10 cellular contexts compared by ENCODE assay signal in the genomic region with DNA sequence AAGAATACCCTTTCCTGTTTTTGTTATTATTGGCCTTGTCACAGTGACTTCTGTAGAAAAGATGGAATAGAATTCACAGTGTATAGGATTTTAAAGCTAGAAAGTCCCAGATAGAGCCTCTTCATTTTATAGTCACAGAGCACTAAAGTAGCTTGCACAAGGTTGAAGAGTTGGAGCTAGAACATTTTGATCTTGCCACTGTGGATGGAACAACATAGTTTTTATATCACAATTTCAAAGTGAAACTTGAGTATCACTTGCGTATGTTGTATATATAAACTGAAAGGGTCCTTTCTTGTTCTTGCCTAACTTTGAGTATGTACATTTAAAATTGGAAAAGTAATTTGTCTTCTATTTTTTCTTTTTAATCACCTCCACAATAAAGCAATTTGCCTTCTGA. TPM values are rescaled to one million over a fixed set of nuclear protein-coding genes. Genes with fewer than 3 reads are reported as not detected.
A peak's percentile ranks its signal among the peaks of the same experiment; 100 is the strongest.
DNase-seq lines count a peak whose midpoint lies in the region; ATAC-seq and TF ChIP-seq lines count a peak whose summit lies in the region.
"Had no signal": no experiment of that assay in that cellular context is flagged by ENCODE, and none has a peak within 500 bp of the region (broad histone marks: within the 10 kb centered on the region; RNA-seq: fewer than 3 reads in every experiment).

No MANE protein-coding gene starts in this region.

- CTCF ChIA-PET in activated CD8-positive, alpha-beta memory T cell treated with anti-CD3 and anti-CD28 coated beads, Interleukin-2, amount 10 ng/mL, durations not matched to agents 7 days and 5 days (lab: Charles Lee): interaction anchor here (0.8 to 1.3 kb wide), 3 partner anchors 53 to 121 kb away, joined by 3 to 5 read pairs (median 4); partner anchors contain the start of gene G3BP2
- CTCF ChIA-PET in activated CD8-positive, alpha-beta T cell treated with anti-CD3 and anti-CD28 coated beads for 36 hours (lab: Charles Lee): interaction anchor here (0.7 to 2.3 kb wide), 4 partner anchors 18 to 169 kb away, joined by 3 to 9 read pairs (median 4); no protein-coding TSS in a partner anchor

- peaks cover 22% of the 10 kb centered on the region for H3K36me3 Mint-ChIP-seq in activated CD8-positive, alpha-beta memory T cell treated with anti-CD3 and anti-CD28 coated beads, Interleukin-2, amount 10 ng/mL, durations not matched to agents 7 days and 5 days
- peaks cover 16% of the 10 kb centered on the region for H3K36me3 Mint-ChIP-seq in activated CD8-positive, alpha-beta T cell treated with anti-CD3 and anti-CD28 coated beads for 36 hours (ENCODE audit: low read depth)
- H3K36me3 Mint-ChIP-seq in glutamatergic neuron (ENCODE audit: unreplicated experiment): no peaks in the 10 kb centered on the region

- no peak for DNase-seq in activated CD8-positive, alpha-beta memory T cell treated with anti-CD3 and anti-CD28 coated beads, Interleukin-2, amount 10 ng/mL, durations not matched to agents 7 days and 5 days
- DNase-seq in activated CD8-positive, alpha-beta memory T cell treated with anti-CD3 and anti-CD28 coated beads for 24 hours: no peak
- no peak for DNase-seq in activated CD8-positive, alpha-beta T cell treated with anti-CD3 and anti-CD28 coated beads for 36 hours
- DNase-seq in hepatocyte (ENCODE audit: low spot score): no peak
- DNase-seq in anterior cingulate cortex (lab: John Stamatoyannopoulos, UW): no peak
- no peak for DNase-seq in glutamatergic neuron
- DNase-seq: AML-193 had no signal

- H3K27me3 ChIP-seq in hepatocyte (no peaks in the 10 kb centered on the region), stomach smooth muscle (ENCODE audit: control insufficient read depth in 1 of 2, insufficient read depth in 2 of 2, low read length in 2 of 2) (no peaks in the 10 kb centered on the region)

- no peak overlapping the region for H2AFZ ChIP-seq in hepatocyte

- peaks cover 9% of the 10 kb centered on the region for H4K20me1 ChIP-seq in hepatocyte (ENCODE audit: insufficient read depth, poor library complexity, severe bottlenecking)

- H3K9me3 ChIP-seq in hepatocyte (ENCODE audit: low read depth): no peaks in the 10 kb centered on the region
- H3K9me3 ChIP-seq in stomach smooth muscle (ENCODE audit: control insufficient read depth in 2 of 2, low read length in 2 of 2): no peaks in the 10 kb centered on the region

- peak overlapping the region; percentile 45 for H3K4me3 Mint-ChIP-seq in activated CD8-positive, alpha-beta memory T cell treated with anti-CD3 and anti-CD28 coated beads, Interleukin-2, amount 10 ng/mL, durations not matched to agents 7 days and 5 days
- H3K4me3 Mint-ChIP-seq in activated CD8-positive, alpha-beta T cell treated with anti-CD3 and anti-CD28 coated beads for 36 hours: peak overlapping the region; percentile 91
- no peak overlapping the region for H3K4me3 Mint-ChIP-seq in glutamatergic neuron (ENCODE audit: unreplicated experiment)

- H3K9me3 Mint-ChIP-seq in activated CD8-positive, alpha-beta memory T cell treated with anti-CD3 and anti-CD28 coated beads, Interleukin-2, amount 10 ng/mL, durations not matched to agents 7 days and 5 days (ENCODE audit: low read depth): no peaks in the 10 kb centered on the region
- no peaks in the 10 kb centered on the region for H3K9me3 Mint-ChIP-seq in activated CD8-positive, alpha-beta T cell treated with anti-CD3 and anti-CD28 coated beads for 36 hours
- peaks cover 7% of the 10 kb centered on the region for H3K9me3 Mint-ChIP-seq in glutamatergic neuron (ENCODE audit: unreplicated experiment)

- no peak overlapping the region for H3K4me3 ChIP-seq in hepatocyte
- peak overlapping the region in 1 of 2 donors; percentile 46 for H3K4me3 ChIP-seq in stomach smooth muscle (ENCODE audit: low read length in 2 of 2)
- H3K4me3 ChIP-seq: skin epidermis had no signal

- 76% methylated on average over 1 of the region's 1 CpG for WGBS in hepatocyte (ENCODE audit: low lambda C conversion rate, missing lambda C conversion rate)

- H3K4me1 ChIP-seq in hepatocyte (ENCODE audit: insufficient read depth) (peaks cover 28% of the 10 kb centered on the region), stomach smooth muscle (ENCODE audit: control insufficient read depth, insufficient read depth, low read length) (peaks cover 25% of the 10 kb centered on the region)

- TF ChIP-seq CTCF in activated CD8-positive, alpha-beta T cell treated with anti-CD3 and anti-CD28 coated beads for 36 hours (IDR thresholded peaks at IDR 0.05): no peak
- TF ChIP-seq CTCF in hepatocyte (IDR thresholded peaks at IDR 0.05; ENCODE audit: poor library complexity) (no peak), glutamatergic neuron (IDR thresholded peaks at IDR 0.05; ENCODE audit: partially characterized antibody, unreplicated experiment) (no peak)

- peak overlapping the region; percentile 30 for H3K27ac Mint-ChIP-seq in activated CD8-positive, alpha-beta memory T cell treated with anti-CD3 and anti-CD28 coated beads, Interleukin-2, amount 10 ng/mL, durations not matched to agents 7 days and 5 days
- peak overlapping the region; percentile 6 for H3K27ac Mint-ChIP-seq in activated CD8-positive, alpha-beta T cell treated with anti-CD3 and anti-CD28 coated beads for 36 hours
- no peak overlapping the region for H3K27ac Mint-ChIP-seq in glutamatergic neuron (ENCODE audit: unreplicated experiment)

- peak overlapping the region in 1 of 2 donors; percentile 53 for H3K9ac ChIP-seq in stomach smooth muscle (ENCODE audit: low read length in 2 of 2)

- ATAC-seq in activated CD8-positive, alpha-beta memory T cell treated with anti-CD3 and anti-CD28 coated beads, Interleukin-2, amount 10 ng/mL, durations not matched to agents 7 days and 5 days: no peak
- no peak for ATAC-seq in activated CD8-positive, alpha-beta T cell treated with anti-CD3 and anti-CD28 coated beads for 36 hours
- no peak for ATAC-seq in HG03439 (IDR thresholded peaks at IDR 0.05; ENCODE audit: unreplicated experiment)

- H3K27me3 Mint-ChIP-seq in activated CD8-positive, alpha-beta memory T cell treated with anti-CD3 and anti-CD28 coated beads, Interleukin-2, amount 10 ng/mL, durations not matched to agents 7 days and 5 days: no peaks in the 10 kb centered on the region
- H3K27me3 Mint-ChIP-seq in activated CD8-positive, alpha-beta T cell treated with anti-CD3 and anti-CD28 coated beads for 36 hours: no peaks in the 10 kb centered on the region
- peaks cover 6% of the 10 kb centered on the region for H3K27me3 Mint-ChIP-seq in glutamatergic neuron (ENCODE audit: unreplicated experiment)

- H3K27ac ChIP-seq in hepatocyte: peak overlapping the region; percentile 18
- peak overlapping the region; percentile 7 for H3K27ac ChIP-seq in stomach smooth muscle (ENCODE audit: low read length)

- peaks cover 80% of the 10 kb centered on the region for H3K79me2 ChIP-seq in hepatocyte

- no peaks in the 10 kb centered on the region for H3K36me3 ChIP-seq in hepatocyte (replicated peaks; ENCODE audit: insufficient read depth, low read depth)
- no peaks in the 10 kb centered on the region for H3K36me3 ChIP-seq in stomach smooth muscle (ENCODE audit: control insufficient read depth in 2 of 2, insufficient read depth in 2 of 2, low read length in 2 of 2)

- intact Hi-C loops in activated CD8-positive, alpha-beta T cell treated with anti-CD3 and anti-CD28 coated beads for 36 hours (cut with micrococcal nuclease): no loop called here

- H3K4me1 Mint-ChIP-seq in activated CD8-positive, alpha-beta memory T cell treated with anti-CD3 and anti-CD28 coated beads, Interleukin-2, amount 10 ng/mL, durations not matched to agents 7 days and 5 days: peaks cover 46% of the 10 kb centered on the region
- peaks cover 49% of the 10 kb centered on the region for H3K4me1 Mint-ChIP-seq in activated CD8-positive, alpha-beta T cell treated with anti-CD3 and anti-CD28 coated beads for 36 hours (ENCODE audit: low read depth)
- peaks cover 14% of the 10 kb centered on the region for H3K4me1 Mint-ChIP-seq in glutamatergic neuron (ENCODE audit: low read depth, unreplicated experiment)

- POLR2A ChIA-PET in activated CD8-positive, alpha-beta T cell treated with anti-CD3 and anti-CD28 coated beads for 36 hours (lab: Charles Lee): interaction anchor here (1.1 kb wide), 2 partner anchors 43 to 72 kb away, joined by 3 read pairs; no protein-coding TSS in a partner anchor

- peak overlapping the region; percentile 78 for H3K4me2 ChIP-seq in hepatocyte

- H3K9me2 ChIP-seq in hepatocyte (replicated peaks; ENCODE audit: insufficient read depth): no peaks in the 10 kb centered on the region

RNA-seq across cellular contexts. Expression of gene USO1, which starts 2.7 kb away (rescaled TPM):
- total RNA-seq in activated CD8-positive, alpha-beta memory T cell treated with anti-CD3 and anti-CD28 coated beads, Interleukin-2, amount 10 ng/mL, durations not matched to agents 7 days and 5 days: 10 to 100 TPM; 30.1 to 43.1 TPM
- total RNA-seq in activated CD8-positive, alpha-beta T cell treated with anti-CD3 and anti-CD28 coated beads for 36 hours: 10 to 100 TPM; 50.5 to 52.0 TPM
- 113 and 116 TPM in 2 replicates for total RNA-seq in hepatocyte
- 50.4 and 58.3 TPM in 2 replicates for polyA plus RNA-seq in hepatocyte
- total RNA-seq in glutamatergic neuron (ENCODE audit: unreplicated experiment): 32.5 TPM

RNA-seq across cellular contexts. Expression of gene G3BP2, which starts 53.9 kb away (rescaled TPM):
- total RNA-seq in activated CD8-positive, alpha-beta memory T cell treated with anti-CD3 and anti-CD28 coated beads, Interleukin-2, amount 10 ng/mL, durations not matched to agents 7 days and 5 days: 100 to 1,000 TPM; 148 to 230 TPM
- total RNA-seq in activated CD8-positive, alpha-beta T cell treated with anti-CD3 and anti-CD28 coated beads for 36 hours: 100 to 1,000 TPM; 185 to 197 TPM
- total RNA-seq in hepatocyte: 176 and 181 TPM in 2 replicates
- 85.2 and 86.0 TPM in 2 replicates for polyA plus RNA-seq in hepatocyte
- 245 TPM for total RNA-seq in glutamatergic neuron (ENCODE audit: unreplicated experiment)
